17 cellular contexts compared by ENCODE assay signal in the genomic region with DNA sequence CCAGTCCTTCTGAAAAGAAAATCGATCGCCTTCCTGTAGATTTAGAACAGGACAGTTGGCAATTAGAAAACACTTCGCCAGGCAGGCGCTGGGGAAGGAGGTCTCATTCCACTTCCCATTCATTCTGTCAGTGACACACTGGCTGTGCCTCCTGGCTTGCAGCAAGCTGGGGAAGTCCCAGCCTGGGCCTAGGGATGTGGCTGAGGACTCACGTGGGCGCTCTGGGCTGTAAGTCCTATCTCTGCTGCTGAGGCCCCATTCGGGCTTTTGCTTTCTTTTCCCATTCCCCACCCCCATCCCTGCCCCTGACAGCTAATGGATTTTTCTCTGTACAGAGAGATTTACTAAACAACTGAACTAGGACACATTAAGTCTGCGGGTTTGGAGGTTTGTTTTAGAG.
DNase-seq lines count a peak whose midpoint lies in the region; ATAC-seq and TF ChIP-seq lines count a peak whose summit lies in the region.
"Had no signal": no experiment of that assay in that cellular context is flagged by ENCODE, and none has a peak within 500 bp of the region (broad histone marks: within the 10 kb centered on the region; RNA-seq: fewer than 3 reads in every experiment).

No MANE protein-coding gene starts in this region.

- no peaks in the 10 kb centered on the region for H3K4me1 Mint-ChIP-seq in Calu3 (ENCODE audit: low read depth, unreplicated experiment)
- H3K4me1 Mint-ChIP-seq: memory B cell had no signal

- ATAC-seq in Right ventricle myocardium inferior (peak; percentile 80), right lobe of liver (peak; percentile 64 to 94 (median 90)), upper lobe of right lung (peak; percentile 90), HG03571 (IDR thresholded peaks at IDR 0.05; ENCODE audit: unreplicated experiment) (no peak)
- ATAC-seq: esophagus mucosa, HCT116, SK-N-SH treated with all-trans-retinoic acid at 6 μM for 48 hours had no signal

- no peaks in the 10 kb centered on the region for H3K9me3 Mint-ChIP-seq in Calu3 (ENCODE audit: low read depth, unreplicated experiment)
- H3K9me3 Mint-ChIP-seq: memory B cell had no signal

- H3K4me3 ChIP-seq in right atrium auricular region = no peak overlapping the region
- H3K4me3 ChIP-seq in right lobe of liver = no peak overlapping the region
- H3K4me3 ChIP-seq in upper lobe of right lung = no peak overlapping the region
- H3K4me3 ChIP-seq: coronary artery, spleen had no signal

- H3K27ac ChIP-seq in right atrium auricular region (no peak overlapping the region), right lobe of liver (no peak overlapping the region), upper lobe of right lung (no peak overlapping the region)
- H3K27ac ChIP-seq: coronary artery, neutrophil, spleen, VCaP had no signal

- H3K36me3 ChIP-seq in right atrium auricular region (no peaks in the 10 kb centered on the region), right lobe of liver (no peaks in the 10 kb centered on the region), upper lobe of right lung (no peaks in the 10 kb centered on the region)
- H3K36me3 ChIP-seq: neutrophil, spleen had no signal

- no peaks in the 10 kb centered on the region for H3K9me3 ChIP-seq in right atrium auricular region
- no peaks in the 10 kb centered on the region for H3K9me3 ChIP-seq in right lobe of liver
- no peaks in the 10 kb centered on the region for H3K9me3 ChIP-seq in upper lobe of right lung
- H3K9me3 ChIP-seq: neutrophil, spleen had no signal

- H3K27ac Mint-ChIP-seq in Calu3 (ENCODE audit: unreplicated experiment) = no peak overlapping the region
- H3K27ac Mint-ChIP-seq: memory B cell had no signal

- no peaks in the 10 kb centered on the region for H3K36me3 Mint-ChIP-seq in Calu3 (ENCODE audit: insufficient read depth, unreplicated experiment)
- H3K36me3 Mint-ChIP-seq: memory B cell had no signal

- H3K4me3 Mint-ChIP-seq in Calu3 (ENCODE audit: low read depth, unreplicated experiment) = no peak overlapping the region
- H3K4me3 Mint-ChIP-seq: memory B cell had no signal

- WGBS in right lobe of liver (ENCODE audit: insufficient coverage, low coverage, low lambda C conversion rate, missing lambda C conversion rate) = 34% methylated on average over 7 of the region's 8 CpGs

- CTCF ChIA-PET in Calu3 (lab: Charles Lee) = interaction anchor here (1.3 kb wide), 1 partner anchor 10 kb away, joined by 4 read pairs; no protein-coding TSS in a partner anchor

- no peaks in the 10 kb centered on the region for H3K27me3 ChIP-seq in right atrium auricular region
- no peaks in the 10 kb centered on the region for H3K27me3 ChIP-seq in right lobe of liver
- peaks cover 20% of the 10 kb centered on the region for H3K27me3 ChIP-seq in upper lobe of right lung

- TF ChIP-seq POLR2A in right lobe of liver (IDR thresholded peaks at IDR 0.05) = no peak

- DNase-seq in Right ventricle myocardium inferior (ENCODE audit: missing footprints) = no peak
- no peak for DNase-seq in right atrium auricular region (ENCODE audit: low spot score)
- DNase-seq in anterior cingulate cortex (lab: John Stamatoyannopoulos, UW) = peak in 32 of 58 donors; percentile 2 to 38 (median 16)
- DNase-seq in right lobe of liver = peak in 2 of 3 donors; percentile 60 to 62
- peak; percentile 72 for DNase-seq in upper lobe of right lung
- no peak for DNase-seq in Calu3
- no peak for DNase-seq in GDM1 (lab: John Stamatoyannopoulos, UW)
- DNase-seq: NCI-H2171, spleen had no signal

- intact Hi-C loops in Right ventricle myocardium inferior (cut with DNase I) (no loop called here), right lobe of liver (cut with DNase I) (no loop called here), upper lobe of right lung (cut with DNase I) (no loop called here), Calu3 (cut with micrococcal nuclease; ENCODE audit: unreplicated experiment) (no loop called here)

- BruUV-seq in Calu3 (replicated peaks; lab: Mats Ljungman, UMichigan) = no TSS peak

- H3K27me3 Mint-ChIP-seq in Calu3 (ENCODE audit: unreplicated experiment) = peaks cover 47% of the 10 kb centered on the region

- H3K4me1 ChIP-seq in right atrium auricular region = peaks cover 0 to 18% of the 10 kb centered on the region in 2 donors
- no peaks in the 10 kb centered on the region for H3K4me1 ChIP-seq in right lobe of liver
- no peaks in the 10 kb centered on the region for H3K4me1 ChIP-seq in upper lobe of right lung

- TF ChIP-seq CTCF in right atrium auricular region (IDR thresholded peaks at IDR 0.05) = no peak
- no peak for TF ChIP-seq CTCF in right lobe of liver (IDR thresholded peaks at IDR 0.05)
- TF ChIP-seq CTCF in upper lobe of right lung (IDR thresholded peaks at IDR 0.05) = no peak
- no peak for TF ChIP-seq CTCF in Calu3 (IDR thresholded peaks at IDR 0.05; ENCODE audit: unreplicated experiment)

Comparison
In these comparisons a context has a peak if more than half of its experiments do, and no peak if none do; other contexts are left out.
1. DNase-seq: peak in anterior cingulate cortex (32 of 58), right lobe of liver (2 of 3) and upper lobe of right lung (single experiment); none in Right ventricle myocardium inferior (single experiment), right atrium auricular region (single experiment), Calu3 (single experiment) and GDM1 (single experiment).